Comparison of ENCODE assay signal across 8 cellular contexts in the genomic region with DNA sequence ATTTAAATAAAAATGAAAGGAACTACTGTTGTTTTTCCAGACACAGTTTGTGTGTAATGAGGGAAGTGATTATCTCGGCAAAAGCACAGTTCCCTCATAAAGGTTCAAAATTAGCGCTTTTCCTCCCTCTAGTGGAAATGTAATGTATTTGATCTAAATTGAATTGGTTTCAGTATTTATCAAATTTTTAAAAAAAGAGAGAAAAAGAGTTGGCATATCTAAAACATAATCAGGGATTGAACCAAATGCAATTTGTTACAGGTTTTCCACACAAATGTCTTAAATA. TPM values are rescaled to one million over a fixed set of nuclear protein-coding genes. Genes with fewer than 3 reads are reported as not detected.
A peak's percentile ranks its signal among the peaks of the same experiment; 100 is the strongest.
DNase-seq lines count a peak whose midpoint lies in the region; ATAC-seq and TF ChIP-seq lines count a peak whose summit lies in the region.

No MANE protein-coding gene starts in this region.

- H3K9me2 ChIP-seq in GM23248 (ENCODE audit: insufficient read depth), result no peaks in the 10 kb centered on the region

- H3K36me3 ChIP-seq in ACC112 (ENCODE audit: insufficient read depth, low read length) (no peaks in the 10 kb centered on the region; the same call in 1 of the 2 replicates), GM23248 (ENCODE audit: low read depth) (no peaks in the 10 kb centered on the region)

- H4K20me1 ChIP-seq in GM23248 (ENCODE audit: insufficient read depth), result no peaks in the 10 kb centered on the region

- in situ Hi-C loops in GM23248 (cut with MboI), result no loop called here

- ATAC-seq in foreskin keratinocyte (peak; percentile 38), HG03439 (IDR thresholded peaks at IDR 0.05; ENCODE audit: unreplicated experiment) (no peak)

- H3K9ac ChIP-seq in GM23248, result no peak overlapping the region; the same call in 1 of the 2 replicates

- H2AFZ ChIP-seq in ACC112 (ENCODE audit: low read length, unreplicated experiment) (peak overlapping the region; percentile 65), GM23248 (peak overlapping the region; percentile 74)

- H3K4me1 ChIP-seq in ACC112 (ENCODE audit: control insufficient read depth, insufficient read depth, low read length, unreplicated experiment), result peaks cover 20% of the 10 kb centered on the region
- H3K4me1 ChIP-seq in GM23248 (ENCODE audit: insufficient read depth), result peaks cover 9% of the 10 kb centered on the region; the same call in 1 of the 2 replicates
- no peaks in the 10 kb centered on the region for H3K4me1 ChIP-seq in foreskin keratinocyte

- H3K4me3 ChIP-seq in ACC112 (ENCODE audit: low read depth, low read length), result peak overlapping the region; percentile 18; the same call in 1 of the 2 replicates
- no peak overlapping the region for H3K4me3 ChIP-seq in GM23248

- H3K79me2 ChIP-seq in ACC112 (ENCODE audit: control insufficient read depth, insufficient read depth, low read length, unreplicated experiment), result no peaks in the 10 kb centered on the region
- no peaks in the 10 kb centered on the region for H3K79me2 ChIP-seq in GM23248 (ENCODE audit: insufficient read depth)

- H3K27ac ChIP-seq in ACC112 (ENCODE audit: low read depth, low read length) (peak overlapping the region; percentile 34; the same call in 1 of the 2 replicates), GM23248 (no peak overlapping the region), foreskin keratinocyte (no peak overlapping the region)

- no peaks in the 10 kb centered on the region for H3K9me3 ChIP-seq in GM23248 (ENCODE audit: low read depth)

- 0 out of 2 replicates have a peak, but pooled peaks cover 7% of the 10 kb centered on the region for H3F3A ChIP-seq in GM23248 (ENCODE audit: insufficient read depth)

- 1 to 5% methylated on average over 2 of the region's 2 CpGs for WGBS in GM23248 (ENCODE audit: low coverage in 1 of 2, low lambda C conversion rate in 2 of 2, missing lambda C conversion rate in 2 of 2), 2 experiments

- H3K27me3 ChIP-seq in ACC112 (ENCODE audit: insufficient read depth, low read length) (no peaks in the 10 kb centered on the region), GM23248 (replicated peaks; ENCODE audit: insufficient read depth) (no peaks in the 10 kb centered on the region), foreskin keratinocyte (no peaks in the 10 kb centered on the region)

- DNase-seq in GM23248, result peak; percentile 66
- peak; percentile 68 for DNase-seq in RPMI7951 (ENCODE audit: low read depth)
- peak in 1 of 2 donors; percentile 29 for DNase-seq in foreskin keratinocyte
- peak; percentile 32 for DNase-seq in stromal cell of bone marrow (ENCODE audit: low read depth)
- no peak for DNase-seq in activated T-cell treated with anti-CD3 and anti-CD28 coated beads, Interleukin-2, amount 50 U/mL, for 48 hours
- no peak for DNase-seq in GM20000 (ENCODE audit: low spot score)

- H3K4me2 ChIP-seq in GM23248 (ENCODE audit: unreplicated experiment), result peak overlapping the region; percentile 8

- peak; percentile 73 for TF ChIP-seq CTCF in foreskin keratinocyte (conservative IDR thresholded peaks at IDR 0.05)
- no peak for TF ChIP-seq CTCF in GM20000 (IDR thresholded peaks at IDR 0.05; ENCODE audit: extremely low read depth, missing control alignments)

RNA-seq across cellular contexts. Expression of a gene that starts 37.5 kb away (rescaled TPM):
- 0.13 TPM in 1 of 2 replicates, not detected in the other for total RNA-seq in GM23248 (2014; rRNA removed; shearing (Covaris generic))
- polyA plus RNA-seq in GM23248 (2016; fragmentation: Nextera tagmentation; extraction: Ambion mirVana) (0.11 TPM in 1 of 2 replicates, not detected in the other), foreskin keratinocyte (5.8 and 8.2 TPM in 2 replicates)
- total RNA-seq in RPMI7951 (2014; rRNA removed; shearing (Covaris generic)), result 3.7 and 4.4 TPM in 2 replicates
- 10.5 and 18.3 TPM in 2 replicates for total RNA-seq in foreskin keratinocyte

RNA-seq across cellular contexts. Expression of a gene that starts 49.3 kb away (rescaled TPM):
- total RNA-seq in GM23248 (2014; rRNA removed; shearing (Covaris generic)), result not detected in 2 replicates
- not detected in 2 replicates for polyA plus RNA-seq in GM23248 (2016; fragmentation: Nextera tagmentation; extraction: Ambion mirVana)
- total RNA-seq in RPMI7951 (2014; rRNA removed; shearing (Covaris generic)), result 1.3 and 3.6 TPM in 2 replicates
- total RNA-seq in foreskin keratinocyte, result 2.3 and 4.4 TPM in 2 replicates
- polyA plus RNA-seq in foreskin keratinocyte, result 0.77 and 1.9 TPM in 2 replicates

Comparison
In these comparisons a context has a peak if more than half of its experiments do, and no peak if none do; other contexts are left out.
1. DNase-seq: peak in GM23248 (single experiment), RPMI7951 (single experiment) and stromal cell of bone marrow (single experiment); none in activated T-cell treated with anti-CD3 and anti-CD28 coated beads, Interleukin-2, amount 50 U/mL, for 48 hours (0 of 2) and GM20000 (single experiment).